8 cellular contexts compared by ENCODE assay signal in genomic region chr3:108602249-108602934, GRCh38. TPM values are rescaled to one million over a fixed set of nuclear protein-coding genes. Genes with fewer than 3 reads are reported as not detected.
DNase-seq lines count a peak whose midpoint lies in the region; ATAC-seq and TF ChIP-seq lines count a peak whose summit lies in the region.

No MANE protein-coding gene starts in this region.

- no peaks in the 10 kb centered on the region for H3K9me2 ChIP-seq in Loucy (replicated peaks; ENCODE audit: low read depth, low read length)

- H3K27ac Mint-ChIP-seq in glutamatergic neuron (ENCODE audit: unreplicated experiment) = peak overlapping the region; percentile 74

- intact Hi-C loops in right cardiac atrium (cut with DNase I) = no loop called here

- H3F3A ChIP-seq in Loucy (ENCODE audit: low read depth) = peaks cover 2% of the 10 kb centered on the region; the same call in 1 of the 2 replicates

- H4K20me1 ChIP-seq in Loucy (ENCODE audit: insufficient read depth, low read length, poor library complexity, severe bottlenecking) = no peaks in the 10 kb centered on the region

- H3K27me3 Mint-ChIP-seq in glutamatergic neuron (ENCODE audit: unreplicated experiment) = no peaks in the 10 kb centered on the region

- H3K9me3 Mint-ChIP-seq in glutamatergic neuron (ENCODE audit: unreplicated experiment) = no peaks in the 10 kb centered on the region

- no peak for TF ChIP-seq CTCF in cardiac muscle cell (IDR thresholded peaks at IDR 0.05; ENCODE audit: low read depth, low read length)
- TF ChIP-seq CTCF in Loucy (conservative IDR thresholded peaks at IDR 0.05; ENCODE audit: low read length) = no peak
- TF ChIP-seq CTCF in glutamatergic neuron (IDR thresholded peaks at IDR 0.05; ENCODE audit: partially characterized antibody, unreplicated experiment) = no peak

- WGBS in right cardiac atrium = 65% methylated on average over 5 of the region's 5 CpGs
- 30% methylated on average over 5 of the region's 5 CpGs for WGBS in thymus

- peak overlapping the region; percentile 49 for H3K4me2 ChIP-seq in Loucy (ENCODE audit: low read depth, low read length, poor library complexity, severe bottlenecking)

- no peaks in the 10 kb centered on the region for H3K79me2 ChIP-seq in Loucy (ENCODE audit: insufficient read depth, low read length)

- H3K36me3 ChIP-seq in cardiac muscle cell = no peaks in the 10 kb centered on the region
- no peaks in the 10 kb centered on the region for H3K36me3 ChIP-seq in Loucy (ENCODE audit: insufficient read depth, low read length)
- H3K36me3 ChIP-seq in thymus (ENCODE audit: control insufficient read depth, insufficient read depth) = no peaks in the 10 kb centered on the region

- DNase-seq in cardiac muscle cell (ENCODE audit: low read depth in 1 of 2, low spot score in 1 of 2) (peak in 1 of 2 donors; percentile 45), right cardiac atrium (no peak), glutamatergic neuron (no peak), GM19240 (ENCODE audit: insufficient read length, low spot score) (no peak)

- H3K27ac ChIP-seq in cardiac muscle cell (peak overlapping the region; percentile 84), right cardiac atrium (ENCODE audit: low read length) (no peak overlapping the region), thymus (ENCODE audit: low read depth) (peak overlapping the region; percentile 83)

- H3K27me3 ChIP-seq in cardiac muscle cell = no peaks in the 10 kb centered on the region
- H3K27me3 ChIP-seq in right cardiac atrium (ENCODE audit: control insufficient read depth, insufficient read depth) = no peaks in the 10 kb centered on the region
- no peaks in the 10 kb centered on the region for H3K27me3 ChIP-seq in Loucy (ENCODE audit: insufficient read depth, low read length, poor library complexity, severe bottlenecking)
- no peaks in the 10 kb centered on the region for H3K27me3 ChIP-seq in thymus (ENCODE audit: control insufficient read depth, insufficient read depth)

- peaks cover 10% of the 10 kb centered on the region for H3K4me1 Mint-ChIP-seq in glutamatergic neuron (ENCODE audit: low read depth, unreplicated experiment)

- H3K9me3 ChIP-seq in cardiac muscle cell (ENCODE audit: low read depth) (no peaks in the 10 kb centered on the region), right cardiac atrium (ENCODE audit: control insufficient read depth, low read length) (no peaks in the 10 kb centered on the region), Loucy (ENCODE audit: insufficient read depth, low read depth, low read length) (no peaks in the 10 kb centered on the region), thymus (ENCODE audit: control insufficient read depth) (no peaks in the 10 kb centered on the region)

- H3K4me3 Mint-ChIP-seq in glutamatergic neuron (ENCODE audit: unreplicated experiment) = no peak overlapping the region

- H3K4me1 ChIP-seq in cardiac muscle cell (ENCODE audit: low read depth) = peaks cover 21% of the 10 kb centered on the region
- peaks cover 2% of the 10 kb centered on the region for H3K4me1 ChIP-seq in right cardiac atrium (ENCODE audit: control insufficient read depth, insufficient read depth, low read length)
- H3K4me1 ChIP-seq in Loucy (ENCODE audit: insufficient read depth, low read length, poor library complexity, severe bottlenecking) = peaks cover 43% of the 10 kb centered on the region
- peaks cover 4% of the 10 kb centered on the region for H3K4me1 ChIP-seq in thymus (ENCODE audit: control insufficient read depth, insufficient read depth, low read length)

- no peak overlapping the region for H2AFZ ChIP-seq in Loucy (ENCODE audit: low read length)

- H3K9ac ChIP-seq in Loucy (ENCODE audit: low read depth, low read length, poor library complexity, severe bottlenecking) = no peak overlapping the region

- ATAC-seq in right cardiac atrium (no peak), HG02973 (IDR thresholded peaks at IDR 0.05; ENCODE audit: unreplicated experiment) (no peak), GM19035 (IDR thresholded peaks at IDR 0.05; ENCODE audit: unreplicated experiment) (no peak)

- H3K36me3 Mint-ChIP-seq in glutamatergic neuron (ENCODE audit: unreplicated experiment) = no peaks in the 10 kb centered on the region

- H3K4me3 ChIP-seq in cardiac muscle cell (no peak overlapping the region), right cardiac atrium (ENCODE audit: low read length) (no peak overlapping the region), Loucy (ENCODE audit: low read length, poor library complexity, severe bottlenecking) (no peak overlapping the region), thymus (ENCODE audit: low read length) (peak overlapping the region; percentile 13)

RNA-seq across cellular contexts. Expression of gene DZIP3, which starts 12.9 kb away (rescaled TPM):
- total RNA-seq in cardiac muscle cell (18.3 and 31.2 TPM in 2 replicates), right cardiac atrium (10 to 100 TPM; 18.1 to 23.2 (median 20.2) TPM), glutamatergic neuron (ENCODE audit: unreplicated experiment) (44.3 TPM)
- polyA plus RNA-seq in cardiac muscle cell (27.6 and 50.2 TPM in 2 replicates), right cardiac atrium (8.4 TPM), thymus (13.4 TPM)

RNA-seq across cellular contexts. Expression of gene CIP2A, which starts 13.2 kb away (rescaled TPM):
- total RNA-seq in cardiac muscle cell (4.1 and 12.2 TPM in 2 replicates), right cardiac atrium (1 to 10 TPM; 2.5 to 3.3 (median 2.8) TPM), glutamatergic neuron (ENCODE audit: unreplicated experiment) (8.2 TPM)
- polyA plus RNA-seq in cardiac muscle cell (8.1 and 16.1 TPM in 2 replicates), right cardiac atrium (0.52 TPM), thymus (2.0 TPM)
